8 cellular contexts compared by ENCODE assay signal in genomic region chr3:179037361-179037760, GRCh38. TPM values are rescaled to one million over a fixed set of nuclear protein-coding genes. Genes with fewer than 3 reads are reported as not detected.
DNase-seq lines count a peak whose midpoint lies in the region; ATAC-seq and TF ChIP-seq lines count a peak whose summit lies in the region.

No MANE protein-coding gene starts in this region.

- no peak overlapping the region for H3K4ac ChIP-seq in IMR-90 (ENCODE audit: low read depth, low read length)

- H2BK5ac ChIP-seq in IMR-90 (ENCODE audit: low read depth, low read length, poor library complexity, severe bottlenecking), result peak overlapping the region; percentile 43

- no peak overlapping the region for H2AK9ac ChIP-seq in IMR-90 (replicated peaks; ENCODE audit: low read depth, low read length, poor library complexity)

- dilution Hi-C loops in IMR-90 (cut with HindIII; ENCODE audit: low sequenced_read_pairs, unreplicated experiment), result no loop called here

- H3K27ac ChIP-seq in IMR-90 (ENCODE audit: insufficient read depth, low read length) (no peak overlapping the region), fibroblast of lung (ENCODE audit: insufficient read depth, low read length) (peak overlapping the region; percentile 17)

- WGBS in IMR-90 (ENCODE audit: extremely low coverage in 2 of 2, insufficient read length in 1 of 2), 2 experiments, result no CpG with 5 or more reads among the region's 10 CpGs

- no peak overlapping the region for H2BK15ac ChIP-seq in IMR-90 (ENCODE audit: low read depth, low read length)

- H3K27me3 ChIP-seq in IMR-90 (ENCODE audit: control insufficient read depth, insufficient read depth, low read length) (no peaks in the 10 kb centered on the region), fibroblast of lung (ENCODE audit: control insufficient read depth, insufficient read depth, low read length) (no peaks in the 10 kb centered on the region), skeletal muscle satellite cell (ENCODE audit: control insufficient read depth, insufficient read depth, low read length) (no peaks in the 10 kb centered on the region)

- no peak overlapping the region for H2BK20ac ChIP-seq in IMR-90 (ENCODE audit: low read depth, low read length)

- no peak overlapping the region for H2AK5ac ChIP-seq in IMR-90 (ENCODE audit: low read depth, low read length)

- no peak overlapping the region for H3K23ac ChIP-seq in IMR-90 (ENCODE audit: low read depth, low read length)

- BruUV-seq in IMR-90 (replicated peaks; lab: Mats Ljungman, UMichigan), result no TSS peak

- H3K4me3 ChIP-seq in IMR-90 (ENCODE audit: insufficient read depth, low read depth, low read length), result no peak overlapping the region
- no peak overlapping the region for H3K4me3 ChIP-seq in fibroblast of lung (replicated peaks in 1 of 4; ENCODE audit: control extremely low read depth in 1 of 4, insufficient read depth in 1 of 4, low read depth in 3 of 4, low read length in 4 of 4)
- peak overlapping the region; percentile 40 for H3K4me3 ChIP-seq in skeletal muscle satellite cell (ENCODE audit: low read length)

- H3K36me3 ChIP-seq in IMR-90 (ENCODE audit: control insufficient read depth, insufficient read depth, low read length) (peaks cover 12% of the 10 kb centered on the region), fibroblast of lung (ENCODE audit: control insufficient read depth, insufficient read depth, low read length) (peaks cover 1% of the 10 kb centered on the region), skeletal muscle satellite cell (ENCODE audit: insufficient read depth, low read length) (peaks cover 8% of the 10 kb centered on the region)

- H3K9ac ChIP-seq in IMR-90 (ENCODE audit: low read depth, low read length), result no peak overlapping the region
- no peak overlapping the region for H3K9ac ChIP-seq in fibroblast of lung (ENCODE audit: insufficient read depth, low read length)
- H3K9ac ChIP-seq in skeletal muscle satellite cell (ENCODE audit: low read depth, low read length), result peak overlapping the region; percentile 67

- peaks cover 13% of the 10 kb centered on the region for H3K9me1 ChIP-seq in IMR-90 (ENCODE audit: insufficient read depth, low read length)

- H3K9me3 ChIP-seq in IMR-90 (ENCODE audit: control insufficient read depth, insufficient read depth, low read length) (no peaks in the 10 kb centered on the region), fibroblast of lung (ENCODE audit: control insufficient read depth, insufficient read depth, low read depth, low read length) (no peaks in the 10 kb centered on the region), skeletal muscle satellite cell (replicated peaks; ENCODE audit: low read length) (no peaks in the 10 kb centered on the region)

- peak; percentile 70 for DNase-seq in IMR-90
- DNase-seq in activated T-cell treated with anti-CD3 and anti-CD28 coated beads for 4 hours, result peak; percentile 8
- peak; percentile 42 to 97 for DNase-seq in fibroblast of lung (ENCODE audit: low read depth in 2 of 2)
- no peak for DNase-seq in NCI-H187 treated with DMSO at 0.1 percent for 48 hours (lab: John Stamatoyannopoulos, UW)
- no peak for DNase-seq in NCI-H2196 (lab: John Stamatoyannopoulos, UW; ENCODE audit: unreplicated experiment)

- H3K4me2 ChIP-seq in IMR-90 (ENCODE audit: low read depth, low read length) (peak overlapping the region; percentile 52; the same call in 1 of the 2 replicates), fibroblast of lung (ENCODE audit: extremely low read depth, insufficient read depth, low read length) (no peak overlapping the region), skeletal muscle satellite cell (ENCODE audit: low read length) (peak overlapping the region; percentile 63)

- no peak for TF ChIP-seq POLR2A in IMR-90 (IDR thresholded peaks at IDR 0.05; ENCODE audit: low read depth, low read length)

- no peak overlapping the region for H2BK120ac ChIP-seq in IMR-90 (ENCODE audit: low read depth, low read length)

- H2AFZ ChIP-seq in IMR-90 (replicated peaks; ENCODE audit: low read length, poor library complexity) (no peak overlapping the region), fibroblast of lung (ENCODE audit: low read length) (no peak overlapping the region)

- no peak overlapping the region for H4K8ac ChIP-seq in IMR-90 (ENCODE audit: low read depth in 2 of 2, low read length in 2 of 2)

- no peak overlapping the region for H4K5ac ChIP-seq in IMR-90 (ENCODE audit: low read depth, low read length)

- peaks cover 50% of the 10 kb centered on the region for H4K20me1 ChIP-seq in IMR-90 (ENCODE audit: insufficient read depth, low read length)
- no peaks in the 10 kb centered on the region for H4K20me1 ChIP-seq in fibroblast of lung (ENCODE audit: control insufficient read depth, extremely low read depth, insufficient read depth, low read length)

- no peak overlapping the region for H4K91ac ChIP-seq in IMR-90 (ENCODE audit: insufficient read depth, low read depth, low read length)

- in situ Hi-C loops in IMR-90 (cut with MboI; ENCODE audit: low sequenced_read_pairs), result no loop called here

- H3K79me1 ChIP-seq in IMR-90 (ENCODE audit: low read depth in 1 of 2, low read length in 2 of 2), result peaks cover 26 to 53% of the 10 kb centered on the region in 2 experiments

- TF ChIP-seq RAD21 in IMR-90 (IDR thresholded peaks at IDR 0.05; ENCODE audit: low read length), result no peak

- H3K14ac ChIP-seq in IMR-90 (replicated peaks; ENCODE audit: low read depth, low read length), result no peak overlapping the region

- H3K18ac ChIP-seq in IMR-90 (ENCODE audit: low read depth, low read length), result no peak overlapping the region

- intact Hi-C loops in IMR-90 (cut with micrococcal nuclease), result no loop called here

- peaks cover 14% of the 10 kb centered on the region for H3K4me1 ChIP-seq in IMR-90 (ENCODE audit: control insufficient read depth, insufficient read depth, low read length)
- H3K4me1 ChIP-seq in fibroblast of lung (ENCODE audit: control insufficient read depth, extremely low read depth, insufficient read depth, low read length), result peaks cover 9% of the 10 kb centered on the region
- H3K4me1 ChIP-seq in skeletal muscle satellite cell (ENCODE audit: control insufficient read depth, insufficient read depth, low read length), result peaks cover 35% of the 10 kb centered on the region

- H3K79me2 ChIP-seq in fibroblast of lung (ENCODE audit: control insufficient read depth, insufficient read depth, low read length), result peaks cover 29% of the 10 kb centered on the region

- TF ChIP-seq CTCF in IMR-90 (conservative IDR thresholded peaks at IDR 0.05; ENCODE audit: low read depth, low read length) (no peak), fibroblast of lung (conservative IDR thresholded peaks at IDR 0.05 in 1 of 2, IDR thresholded peaks at IDR 0.05 in 1 of 2; ENCODE audit: low read depth in 1 of 2, low read length in 2 of 2) (no peak)

- CTCF ChIA-PET in IMR-90 (lab: Yijun Ruan, JAX), result no interaction called here

- ATAC-seq in IMR-90 (ENCODE audit: low read depth) (peak; percentile 79), HG03520 (IDR thresholded peaks at IDR 0.05; ENCODE audit: unreplicated experiment) (no peak), HG03460 (IDR thresholded peaks at IDR 0.05; ENCODE audit: unreplicated experiment) (no peak)

- no peak overlapping the region for H3K56ac ChIP-seq in IMR-90 (ENCODE audit: extremely low read depth, insufficient read depth, low read length)

- POLR2A ChIA-PET in IMR-90 (lab: Charles Lee; ENCODE audit: unreplicated experiment), result no interaction called here

TF ChIP-seq in IMR-90, 13 proteins besides CTCF, POLR2A, EP300 and RAD21:
- TF ChIP-seq MXI1 (IDR thresholded peaks at IDR 0.05; ENCODE audit: borderline replicate concordance, low read depth, low read length), result no peak
- no peak for TF ChIP-seq FOS (IDR thresholded peaks at IDR 0.05; ENCODE audit: low read depth, low read length)
- 0 out of 2 replicates have a peak, but pooled peaks have one; percentile 5 for TF ChIP-seq BHLHE40 (IDR thresholded peaks at IDR 0.05; ENCODE audit: low read depth, low read length)

RNA-seq across cellular contexts. Expression of gene ZMAT3, which starts 34.2 kb away (rescaled TPM):
- 11.7 and 21.7 TPM in 2 replicates for total RNA-seq in IMR-90 (2012; rRNA removed)
- polyA plus RNA-seq in IMR-90 (2012; rRNA removed), result 14.1 and 14.3 TPM in 2 replicates
- polyA plus RNA-seq in IMR-90 (2012; cell fraction: cytosol; rRNA removed), result 6.1 and 7.0 TPM in 2 replicates
- polyA plus RNA-seq in IMR-90 (2012; cell fraction: nucleus; rRNA removed; ENCODE audit: low replicate concordance), result 6.0 and 10.6 TPM in 2 replicates
- 34.8 and 37.8 TPM in 2 replicates for total RNA-seq in fibroblast of lung
- 27.4 and 34.3 TPM in 2 replicates for polyA plus RNA-seq in fibroblast of lung
- polyA plus RNA-seq in fibroblast of lung (2012), result 15.0 and 21.6 TPM in 2 replicates
- 85.4 and 123 TPM in 2 replicates for polyA minus RNA-seq in fibroblast of lung (ENCODE audit: low replicate concordance)
- 13.8 and 20.5 TPM in 2 replicates for total RNA-seq in skeletal muscle satellite cell (2012; rRNA removed)

Comparison
In these comparisons a context has a peak if more than half of its experiments do, and no peak if none do; other contexts are left out.
1. DNase-seq: peak in IMR-90 (single experiment), activated T-cell treated with anti-CD3 and anti-CD28 coated beads for 4 hours (single experiment) and fibroblast of lung (2 of 2); none in NCI-H187 treated with DMSO at 0.1 percent for 48 hours (single experiment) and NCI-H2196 (single experiment).